25 cellular contexts compared by ENCODE assay signal in genomic region chr11:117932987-117933386, GRCh38. TPM values are rescaled to one million over a fixed set of nuclear protein-coding genes. Genes with fewer than 3 reads are reported as not detected.
DNase-seq lines count a peak whose midpoint lies in the region; ATAC-seq, FAIRE-seq and TF ChIP-seq lines count a peak whose summit lies in the region.
"Had no signal": no experiment of that assay in that cellular context is flagged by ENCODE, and none has a peak within 500 bp of the region (broad histone marks: within the 10 kb centered on the region; RNA-seq: fewer than 3 reads in every experiment).

No MANE protein-coding gene starts in this region.

- peak overlapping the region; percentile 65 for H3K27ac Mint-ChIP-seq in activated naive CD8-positive, alpha-beta T cell treated with anti-CD3 and anti-CD28 coated beads, Interleukin-2, amount 10 ng/mL, durations not matched to agents 7 days and 5 days
- peak overlapping the region; percentile 17 to 34 for H3K27ac Mint-ChIP-seq in natural killer cell
- H3K27ac Mint-ChIP-seq: HFFc6 had no signal

- peak; percentile 28 for DNase-seq in CD1c-positive myeloid dendritic cell (ENCODE audit: extremely low spot score)
- no peak for DNase-seq in GM12892 (ENCODE audit: insufficient read length)
- peak; percentile 0 for DNase-seq in activated naive CD8-positive, alpha-beta T cell treated with anti-CD3 and anti-CD28 coated beads, Interleukin-2, amount 10 ng/mL, durations not matched to agents 7 days and 5 days
- DNase-seq in natural killer cell, result no peak
- DNase-seq in anterior cingulate cortex (lab: John Stamatoyannopoulos, UW), result no peak
- DNase-seq in ACHN, result no peak
- DNase-seq in hippocampal formation (lab: John Stamatoyannopoulos, UW), result no peak
- DNase-seq: activated B cell treated with CpG ODN at 0.5 μM for 24 hours; activated CD4-positive, alpha-beta memory T cell treated with anti-CD3 and anti-CD28 coated beads, Interleukin-2, amount 10 ng/mL, durations not matched to agents 7 days and 5 days; activated naive CD4-positive, alpha-beta T cell; glutamatergic neuron; HFFc6; kidney glomerular epithelial cell; MG63; nucleus accumbens; PC-9; SHP77 treated with DMSO at 0.1 percent for 48 hours; stimulated activated CD4-positive, alpha-beta T cell treated with anti-CD3 and anti-CD28 coated beads, Interleukin-1b, Interleukin-23, amount 100 ng/mL, for 48 hours; T1000; uterus had no signal

- no peak for ATAC-seq in activated naive CD8-positive, alpha-beta T cell treated with anti-CD3 and anti-CD28 coated beads, Interleukin-2, amount 10 ng/mL, durations not matched to agents 7 days and 5 days (ENCODE audit: low read depth)
- ATAC-seq in natural killer cell (no peak), GM18519 (IDR thresholded peaks at IDR 0.05; ENCODE audit: low FRiP score, unreplicated experiment) (no peak)
- ATAC-seq: lower lobe of right lung had no signal

- FAIRE-seq in GM12892 (lab: Jason Lieb, UNC), result peak; percentile 67

- H3K9me3 Mint-ChIP-seq in activated naive CD8-positive, alpha-beta T cell treated with anti-CD3 and anti-CD28 coated beads, Interleukin-2, amount 10 ng/mL, durations not matched to agents 7 days and 5 days, result no peaks in the 10 kb centered on the region
- H3K9me3 Mint-ChIP-seq in natural killer cell, result no peaks in the 10 kb centered on the region
- H3K9me3 Mint-ChIP-seq: activated B cell treated with CpG ODN at 0.5 μM for 24 hours; activated CD4-positive, alpha-beta memory T cell treated with anti-CD3 and anti-CD28 coated beads, Interleukin-2, amount 10 ng/mL, durations not matched to agents 7 days and 5 days; HFFc6 had no signal

- no peak for TF ChIP-seq POLR2A in GM12892 (IDR thresholded peaks at IDR 0.05; ENCODE audit: low read depth, low read length)

- H3K36me3 Mint-ChIP-seq in activated naive CD8-positive, alpha-beta T cell treated with anti-CD3 and anti-CD28 coated beads, Interleukin-2, amount 10 ng/mL, durations not matched to agents 7 days and 5 days, result no peaks in the 10 kb centered on the region
- H3K36me3 Mint-ChIP-seq in natural killer cell, result no peaks in the 10 kb centered on the region

- POLR2A ChIA-PET in activated naive CD8-positive, alpha-beta T cell treated with anti-CD3 and anti-CD28 coated beads, Interleukin-2, amount 10 ng/mL, durations not matched to agents 7 days and 5 days (lab: Charles Lee), result interaction anchor here (1.0 to 1.4 kb wide), 2 partner anchors 78 to 110 kb away, joined by 3 to 4 read pairs; no protein-coding TSS in a partner anchor

- intact Hi-C loops in natural killer cell (cut with micrococcal nuclease), result no loop called here

- TF ChIP-seq CTCF in natural killer cell (IDR thresholded peaks at IDR 0.05), result no peak

- no peak overlapping the region for H3K4me3 Mint-ChIP-seq in activated naive CD8-positive, alpha-beta T cell treated with anti-CD3 and anti-CD28 coated beads, Interleukin-2, amount 10 ng/mL, durations not matched to agents 7 days and 5 days
- no peak overlapping the region for H3K4me3 Mint-ChIP-seq in natural killer cell
- H3K4me3 Mint-ChIP-seq: activated B cell treated with CpG ODN at 0.5 μM for 24 hours; activated CD4-positive, alpha-beta memory T cell treated with anti-CD3 and anti-CD28 coated beads, Interleukin-2, amount 10 ng/mL, durations not matched to agents 7 days and 5 days; HFFc6 had no signal

- no peaks in the 10 kb centered on the region for H3K27me3 Mint-ChIP-seq in activated naive CD8-positive, alpha-beta T cell treated with anti-CD3 and anti-CD28 coated beads, Interleukin-2, amount 10 ng/mL, durations not matched to agents 7 days and 5 days
- no peaks in the 10 kb centered on the region for H3K27me3 Mint-ChIP-seq in natural killer cell (ENCODE audit: low read depth in 2 of 2)

- in situ Hi-C loops in ACHN (cut with HindIII; ENCODE audit: low pct_ligation_motif_present, low pct_unique_long_range_greater_than_20kb, low sequenced_read_pairs), result no loop called here

- H3K4me1 Mint-ChIP-seq in activated naive CD8-positive, alpha-beta T cell treated with anti-CD3 and anti-CD28 coated beads, Interleukin-2, amount 10 ng/mL, durations not matched to agents 7 days and 5 days, result peaks cover 61% of the 10 kb centered on the region
- H3K4me1 Mint-ChIP-seq in natural killer cell, result peaks cover 44 to 53% of the 10 kb centered on the region in 2 donors

RNA-seq across cellular contexts. Expression of gene TMPRSS13, which starts 3.8 kb away (rescaled TPM):
- polyA plus RNA-seq in GM12892 (2012; ENCODE audit: missing spikeins), result 0.51 TPM
- total RNA-seq in activated naive CD8-positive, alpha-beta T cell treated with anti-CD3 and anti-CD28 coated beads, Interleukin-2, amount 10 ng/mL, durations not matched to agents 7 days and 5 days, result 1 to 10 TPM; 2.7 to 5.0 TPM
- 1 to 10 TPM; 1.6 to 1.8 (median 1.8) TPM for total RNA-seq in natural killer cell
- total RNA-seq: cardiac septum, HFFc6 had no signal
- polyA plus RNA-seq: AG04450 had no signal

RNA-seq across cellular contexts. Expression of gene IL10RA, which starts 53.2 kb away (rescaled TPM):
- 7.5 TPM for polyA plus RNA-seq in GM12892 (2012; ENCODE audit: missing spikeins)
- total RNA-seq in activated naive CD8-positive, alpha-beta T cell treated with anti-CD3 and anti-CD28 coated beads, Interleukin-2, amount 10 ng/mL, durations not matched to agents 7 days and 5 days, result 100 to 1,000 TPM; 304 TPM
- 100 to 1,000 TPM; 263 to 286 (median 268) TPM for total RNA-seq in natural killer cell
- total RNA-seq: HFFc6, HT-29, PC-9 had no signal
- polyA plus RNA-seq: AG04450 had no signal

RNA-seq across cellular contexts. Expression of gene FXYD6, which starts 56.5 kb away (rescaled TPM):
- 1.1 TPM for polyA plus RNA-seq in GM12892 (2012; ENCODE audit: missing spikeins)
- under 1 TPM in 1 of 2 experiments, not detected in 1; 0.31 TPM for total RNA-seq in activated naive CD8-positive, alpha-beta T cell treated with anti-CD3 and anti-CD28 coated beads, Interleukin-2, amount 10 ng/mL, durations not matched to agents 7 days and 5 days
- total RNA-seq in natural killer cell, result under 1 TPM in 2 of 3 donors, not detected in 1; 0.20 to 0.90 TPM
- total RNA-seq: activated B cell treated with CpG ODN at 0.5 μM for 24 hours; activated CD4-positive, alpha-beta memory T cell treated with anti-CD3 and anti-CD28 coated beads, Interleukin-2, amount 10 ng/mL, durations not matched to agents 7 days and 5 days; HFFc6; HT-29 had no signal

Comparison
In these comparisons a context has a peak if more than half of its experiments do, and no peak if none do; other contexts are left out.
1. DNase-seq: peak in CD1c-positive myeloid dendritic cell (single experiment) and activated naive CD8-positive, alpha-beta T cell treated with anti-CD3 and anti-CD28 coated beads, Interleukin-2, amount 10 ng/mL, durations not matched to agents 7 days and 5 days (single experiment); none in GM12892 (single experiment), natural killer cell (single experiment), anterior cingulate cortex (0 of 58), ACHN (single experiment) and hippocampal formation (0 of 2).